Comparison of ENCODE assay signal across 15 cellular contexts in the genomic region with DNA sequence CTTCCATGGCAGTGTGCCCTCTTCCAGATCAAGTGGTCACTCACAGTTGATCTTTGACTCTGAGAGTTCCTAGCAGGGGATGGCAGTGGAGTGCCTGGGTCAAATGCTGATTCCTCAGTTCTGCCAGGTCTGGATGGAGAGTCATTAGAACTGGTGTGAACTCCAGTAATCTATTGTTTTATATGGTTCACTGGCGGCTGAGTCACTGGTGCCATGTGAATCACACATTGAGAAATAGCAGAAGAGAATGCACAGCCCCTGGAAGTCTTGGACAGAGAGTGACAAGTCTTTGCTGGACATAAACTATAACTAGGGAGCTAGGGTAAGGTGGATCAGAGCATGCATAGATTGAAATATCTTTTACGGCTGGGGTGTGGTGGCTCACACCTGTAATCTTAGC.
DNase-seq lines count a peak whose midpoint lies in the region; TF ChIP-seq lines count a peak whose summit lies in the region.
"Had no signal": no experiment of that assay in that cellular context is flagged by ENCODE, and none has a peak within 500 bp of the region (broad histone marks: within the 10 kb centered on the region; RNA-seq: fewer than 3 reads in every experiment).

No MANE protein-coding gene starts in this region.

- no peak overlapping the region for H3K14ac ChIP-seq in neuronal stem cell (ENCODE audit: low read length)

- H3K27ac Mint-ChIP-seq in activated T-cell treated with anti-CD3 and anti-CD28 coated beads, Interleukin-2, amount 50 U/mL, for 24 hours = no peak overlapping the region

- H3K4me1 ChIP-seq in prostate gland (replicated peaks) = no peaks in the 10 kb centered on the region
- peaks cover 0 to 2% of the 10 kb centered on the region in 2 donors for H3K4me1 ChIP-seq in neuronal stem cell (ENCODE audit: control insufficient read depth in 2 of 2, insufficient read depth in 1 of 2, low read depth in 1 of 2, low read length in 2 of 2)
- H3K4me1 ChIP-seq: ascending aorta; BLaER1 treated with 17β-estradiol and CSF1 and Interleukin-3, amounts not matched to agents 10 nM and 100 nM; pancreas; suprapubic skin had no signal

- H2BK120ac ChIP-seq in neuronal stem cell (ENCODE audit: low read depth, low read length) = no peak overlapping the region

- no peak overlapping the region for H2AK5ac ChIP-seq in neuronal stem cell (ENCODE audit: low read depth, low read length)

- H3K9me3 ChIP-seq in prostate gland = no peaks in the 10 kb centered on the region
- peaks cover 2 to 4% of the 10 kb centered on the region in 2 donors for H3K9me3 ChIP-seq in neuronal stem cell (replicated peaks in 1 of 2; ENCODE audit: control insufficient read depth in 2 of 2, insufficient read depth in 1 of 2, low read depth in 1 of 2, low read length in 2 of 2)
- H3K9me3 ChIP-seq: mucosa of descending colon, pancreas, suprapubic skin had no signal

- H3K4ac ChIP-seq in neuronal stem cell (ENCODE audit: low read length) = no peak overlapping the region

- H3K27me3 Mint-ChIP-seq in activated T-cell treated with anti-CD3 and anti-CD28 coated beads, Interleukin-2, amount 50 U/mL, for 24 hours = peaks cover 11% of the 10 kb centered on the region

- H3K9ac ChIP-seq in neuronal stem cell (ENCODE audit: low read depth, low read length, poor library complexity) = no peak overlapping the region
- H3K9ac ChIP-seq: BLaER1 treated with 17β-estradiol and CSF1 and Interleukin-3, amounts not matched to agents 10 nM and 100 nM had no signal

- H2BK5ac ChIP-seq in neuronal stem cell (ENCODE audit: low read length) = no peak overlapping the region

- no peaks in the 10 kb centered on the region for H3K36me3 Mint-ChIP-seq in activated T-cell treated with anti-CD3 and anti-CD28 coated beads, Interleukin-2, amount 50 U/mL, for 24 hours (ENCODE audit: low read depth)

- H3K4me2 ChIP-seq in neuronal stem cell (ENCODE audit: insufficient read depth, low read length, poor library complexity, severe bottlenecking) = no peak overlapping the region
- H3K4me2 ChIP-seq: BLaER1 treated with 17β-estradiol and CSF1 and Interleukin-3, amounts not matched to agents 10 nM and 100 nM had no signal

- H3K4me3 ChIP-seq in prostate gland (no peak overlapping the region), neuronal stem cell (ENCODE audit: low read length in 2 of 2) (no peak overlapping the region)
- H3K4me3 ChIP-seq: ascending aorta; BLaER1 treated with 17β-estradiol and CSF1 and Interleukin-3, amounts not matched to agents 10 nM and 100 nM; mucosa of descending colon; pancreas; suprapubic skin had no signal

- H3K27me3 ChIP-seq in prostate gland (replicated peaks; ENCODE audit: insufficient read depth) (no peaks in the 10 kb centered on the region), neuronal stem cell (ENCODE audit: control insufficient read depth in 3 of 3, insufficient read depth in 3 of 3, low read depth in 1 of 3, low read length in 3 of 3) (no peaks in the 10 kb centered on the region)
- H3K27me3 ChIP-seq: ascending aorta; BLaER1 treated with 17β-estradiol and CSF1 and Interleukin-3, amounts not matched to agents 10 nM and 100 nM; pancreas; suprapubic skin had no signal

- intact Hi-C loops in prostate gland (cut with DNase I) = no loop called here

- no peak overlapping the region for H2BK12ac ChIP-seq in neuronal stem cell (ENCODE audit: low read length)

- peaks cover 6% of the 10 kb centered on the region for H3K9me3 Mint-ChIP-seq in activated T-cell treated with anti-CD3 and anti-CD28 coated beads, Interleukin-2, amount 50 U/mL, for 24 hours

- 98% methylated on average over 2 of the region's 2 CpGs for WGBS in prostate gland
- WGBS in neuronal stem cell (ENCODE audit: extremely low coverage in 2 of 2, insufficient read length in 2 of 2, insufficient replicate concordance in 1 of 2), 2 donors = no CpG with 5 or more reads among the region's 2 CpGs

- no peak for TF ChIP-seq CTCF in prostate gland (IDR thresholded peaks at IDR 0.05)

- no peaks in the 10 kb centered on the region for H3K79me1 ChIP-seq in neuronal stem cell (ENCODE audit: low read depth, low read length)

- H3K23ac ChIP-seq in neuronal stem cell (ENCODE audit: low read depth, low read length, poor library complexity) = no peak overlapping the region

- H2AFZ ChIP-seq in neuronal stem cell (ENCODE audit: low read length) = no peak overlapping the region

- H3K27ac ChIP-seq in prostate gland (no peak overlapping the region), neuronal stem cell (replicated peaks; ENCODE audit: low read length) (no peak overlapping the region)
- H3K27ac ChIP-seq: ascending aorta; BLaER1 treated with 17β-estradiol and CSF1 and Interleukin-3, amounts not matched to agents 10 nM and 100 nM; pancreas; suprapubic skin had no signal

- H3K4me1 Mint-ChIP-seq in activated T-cell treated with anti-CD3 and anti-CD28 coated beads, Interleukin-2, amount 50 U/mL, for 24 hours (ENCODE audit: low read depth) = no peaks in the 10 kb centered on the region

- no peak for TF ChIP-seq POLR2A in prostate gland (IDR thresholded peaks at IDR 0.05)

- H3K4me3 Mint-ChIP-seq in activated T-cell treated with anti-CD3 and anti-CD28 coated beads, Interleukin-2, amount 50 U/mL, for 24 hours = no peak overlapping the region

- no peak overlapping the region for H4K8ac ChIP-seq in neuronal stem cell (ENCODE audit: low read depth, low read length)

- DNase-seq in Daoy (ENCODE audit: low read depth) = peak; percentile 59
- DNase-seq in M059J (ENCODE audit: low read depth) = peak; percentile 73
- DNase-seq in dermis blood vessel endothelial cell = peak; percentile 13
- DNase-seq in kidney tubule cell (ENCODE audit: low spot score) = peak; percentile 86
- no peak for DNase-seq in activated T-cell treated with anti-CD3 and anti-CD28 coated beads, Interleukin-2, amount 50 U/mL, for 24 hours
- DNase-seq in prostate gland (ENCODE audit: low spot score) = no peak
- DNase-seq in retina = no peak
- no peak for DNase-seq in neuronal stem cell (ENCODE audit: low spot score)
- DNase-seq: activated CD4-positive, alpha-beta T cell treated with anti-CD3 and anti-CD28 coated beads, Interleukin-2, amount 50 U/mL, for 4 hours; mucosa of descending colon; NCI-H2107; pancreas had no signal

- no peaks in the 10 kb centered on the region for H3K36me3 ChIP-seq in prostate gland
- no peaks in the 10 kb centered on the region for H3K36me3 ChIP-seq in neuronal stem cell (replicated peaks in 1 of 2; ENCODE audit: control insufficient read depth in 2 of 2, insufficient read depth in 2 of 2, low read length in 2 of 2)
- H3K36me3 ChIP-seq: ascending aorta; BLaER1 treated with 17β-estradiol and CSF1 and Interleukin-3, amounts not matched to agents 10 nM and 100 nM; pancreas; suprapubic skin had no signal

- no peak overlapping the region for H4K91ac ChIP-seq in neuronal stem cell (ENCODE audit: low read depth, low read length, poor library complexity)

- H2BK15ac ChIP-seq in neuronal stem cell (ENCODE audit: low read length) = no peak overlapping the region

- H3K18ac ChIP-seq in neuronal stem cell (ENCODE audit: low read length) = no peak overlapping the region

Comparison
In these comparisons a context has a peak if more than half of its experiments do, and no peak if none do; other contexts are left out.
1. DNase-seq: peak in Daoy (single experiment), M059J (single experiment), dermis blood vessel endothelial cell (single experiment) and kidney tubule cell (single experiment); none in activated T-cell treated with anti-CD3 and anti-CD28 coated beads, Interleukin-2, amount 50 U/mL, for 24 hours (single experiment), prostate gland (single experiment), retina (single experiment) and neuronal stem cell (single experiment).